Comparison of ENCODE assay signal across 18 cellular contexts in genomic region chr2:29607025-29607424, GRCh38.
"Had no signal": no experiment of that assay in that cellular context is flagged by ENCODE, and none has a peak within 500 bp of the region (broad histone marks: within the 10 kb centered on the region; RNA-seq: fewer than 3 reads in every experiment).

No MANE protein-coding gene starts in this region.

- H3K4me3 ChIP-seq: body of pancreas, dorsolateral prefrontal cortex, gastrocnemius medialis, left lung, thoracic aorta had no signal

- H3K4me1 ChIP-seq: body of pancreas, gastrocnemius medialis, left lung had no signal

- H3K27ac Mint-ChIP-seq: activated naive CD8-positive, alpha-beta T cell treated with anti-CD3 and anti-CD28 coated beads for 36 hours; naive B cell; T-helper 1 cell treated with Interleukin-12 subunit alpha and Interleukin-12 subunit beta and Interleukin-4 antibody, amounts not matched to agents 30 μg/mL and 1 μg/mL, for 36 hours had no signal

- H3K36me3 ChIP-seq: gastrocnemius medialis, left lung, thoracic aorta had no signal

- H3K27ac ChIP-seq: body of pancreas, dorsolateral prefrontal cortex, gastrocnemius medialis, left lung had no signal

- H3K4me1 Mint-ChIP-seq: activated naive CD8-positive, alpha-beta T cell treated with anti-CD3 and anti-CD28 coated beads for 36 hours; naive B cell; neural crest cell had no signal

- H3K27me3 ChIP-seq: body of pancreas, gastrocnemius medialis, left lung had no signal

- H3K4me3 Mint-ChIP-seq: activated naive CD8-positive, alpha-beta T cell treated with anti-CD3 and anti-CD28 coated beads for 36 hours; naive B cell; neural crest cell; T-helper 1 cell treated with Interleukin-12 subunit alpha and Interleukin-12 subunit beta and Interleukin-4 antibody, amounts not matched to agents 30 μg/mL and 1 μg/mL, for 36 hours had no signal

- H3K36me3 Mint-ChIP-seq: activated naive CD8-positive, alpha-beta T cell treated with anti-CD3 and anti-CD28 coated beads for 36 hours; naive B cell had no signal

- H3K9me3 ChIP-seq: body of pancreas, gastrocnemius medialis, left lung, thoracic aorta had no signal

- DNase-seq: activated CD4-positive, alpha-beta T cell treated with anti-CD3 and anti-CD28 coated beads, Interleukin-2, amount 50 U/mL, for 48 hours; activated CD4-positive, CD25-positive, alpha-beta regulatory T cell treated with anti-CD3 and anti-CD28 coated beads, Interleukin-2, amount 50 U/mL, for 72 hours; activated gamma-delta T cell treated with Interleukin-2 at 50 U/mL for 16 hours; activated naive CD8-positive, alpha-beta T cell treated with anti-CD3 and anti-CD28 coated beads for 36 hours; amygdala; body of pancreas; caudate nucleus; dorsolateral prefrontal cortex; gastrocnemius medialis; head of caudate nucleus; left lung; naive B cell; retina; stimulated activated CD4-positive, alpha-beta T cell treated with anti-CD3 and anti-CD28 coated beads, Interleukin-12 subunit alpha, Interleukin-12 subunit beta, amount 100 ng/mL, for 4 hours; stimulated activated CD4-positive, alpha-beta T cell treated with anti-CD3 and anti-CD28 coated beads, Interleukin-1b, Interleukin-23, amount 100 ng/mL, for 48 hours had no signal

- H3K9me3 Mint-ChIP-seq: activated naive CD8-positive, alpha-beta T cell treated with anti-CD3 and anti-CD28 coated beads for 36 hours; T-helper 1 cell treated with Interleukin-12 subunit alpha and Interleukin-12 subunit beta and Interleukin-4 antibody, amounts not matched to agents 30 μg/mL and 1 μg/mL, for 36 hours had no signal
